ENCODE assay signal across 8 cellular contexts in genomic region chr19:17282488-17283256, GRCh38. TPM values are rescaled to one million over a fixed set of nuclear protein-coding genes. Genes with fewer than 3 reads are reported as not detected.
DNase-seq lines count a peak whose midpoint lies in the region; ATAC-seq and TF ChIP-seq lines count a peak whose summit lies in the region.

No MANE protein-coding gene starts in this region.

- peak; percentile 67 for ATAC-seq in GM18502 (IDR thresholded peaks at IDR 0.05; ENCODE audit: poor library complexity, unreplicated experiment)
- peak; percentile 53 for ATAC-seq in HG03571 (IDR thresholded peaks at IDR 0.05; ENCODE audit: unreplicated experiment)

- DNase-seq in NOMO-1 (lab: John Stamatoyannopoulos, UW; ENCODE audit: unreplicated experiment in 2 of 2), result peak; percentile 79 to 86
- DNase-seq in activated CD8-positive, alpha-beta memory T cell treated with anti-CD3 and anti-CD28 coated beads for 48 hours (ENCODE audit: low read depth in 2 of 3, low spot score in 2 of 3), result peak; percentile 60 to 72 (median 71)
- peak; percentile 83 for DNase-seq in epidermal melanocyte (ENCODE audit: insufficient read length, low spot score)
- DNase-seq in mucosa of gallbladder (ENCODE audit: low spot score), result peak; percentile 83
- DNase-seq in stimulated activated CD8-positive, alpha-beta memory T cell treated with anti-CD3 and anti-CD28 coated beads, Interleukin-4, amount 100 ng/mL, for 1 hour (ENCODE audit: low read depth in 2 of 2, low spot score in 1 of 2), result peak; percentile 47 to 64

- H3K27ac ChIP-seq in 22Rv1, result peak overlapping the region; percentile 50; the same call in 1 of the 2 replicates

- TF ChIP-seq CTCF in 22Rv1 (IDR thresholded peaks at IDR 0.05), result peak; percentile 94

RNA-seq across cellular contexts. Expression of gene ANKLE1, which starts 1.0 kb away (rescaled TPM):
- total RNA-seq in mucosa of gallbladder, result 0.83 TPM

RNA-seq across cellular contexts. Expression of gene BABAM1, which starts 15.4 kb away (rescaled TPM):
- 70.5 TPM for total RNA-seq in mucosa of gallbladder

RNA-seq across cellular contexts. Expression of gene USHBP1, which starts 18.1 kb away (rescaled TPM):
- total RNA-seq in mucosa of gallbladder, result 4.3 TPM

RNA-seq across cellular contexts. Expression of gene ABHD8, which starts 20.6 kb away (rescaled TPM):
- 20.1 TPM for total RNA-seq in mucosa of gallbladder

RNA-seq across cellular contexts. Expression of gene MRPL34, which starts 23.0 kb away (rescaled TPM):
- 102 TPM for total RNA-seq in mucosa of gallbladder

Comparison
In these comparisons a context has a peak if more than half of its experiments do, and no peak if none do; other contexts are left out.
1. Peak in every context shown above with its lines: DNase-seq, ATAC-seq and H3K27ac ChIP-seq.